ENCODE assay signal across 15 cellular contexts in the genomic region with DNA sequence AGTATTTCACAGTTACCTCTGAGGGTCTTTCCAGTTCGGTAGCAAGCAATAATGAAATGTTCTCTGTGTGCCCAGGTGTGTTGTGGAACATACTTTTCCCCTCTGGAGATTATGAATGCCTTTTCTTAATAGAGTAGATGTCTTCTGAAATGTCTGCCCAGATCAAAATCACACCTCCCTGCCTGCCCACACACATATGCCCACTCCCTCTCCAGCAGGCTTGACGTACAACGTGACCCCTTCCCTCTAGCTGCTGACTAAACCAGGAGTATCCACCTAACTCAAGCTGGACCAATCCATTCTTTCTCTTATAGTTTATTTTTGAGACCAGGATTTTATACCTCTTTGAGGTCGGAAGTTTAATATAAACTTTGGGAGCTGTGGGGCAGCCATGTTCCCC.
"Had no signal": no experiment of that assay in that cellular context is flagged by ENCODE, and none has a peak within 500 bp of the region (broad histone marks: within the 10 kb centered on the region; RNA-seq: fewer than 3 reads in every experiment).

No MANE protein-coding gene starts in this region.

- H3K27me3 ChIP-seq: ascending aorta, dorsolateral prefrontal cortex, neutrophil, tibial nerve had no signal

- H3K4me3 ChIP-seq: ascending aorta, lung, skin epidermis, tibial nerve had no signal

- H3K27me3 Mint-ChIP-seq: activated T-helper 17 cell treated with anti-CD3 and anti-CD28 coated beads, Interleukin-2, amount 50 U/mL, for 72 hours had no signal

- H3K36me3 ChIP-seq: ascending aorta, neutrophil, tibial nerve had no signal

- DNase-seq: activated CD4-positive, alpha-beta T cell treated with anti-CD3 and anti-CD28 coated beads, Interleukin-2, amount 50 U/mL, for 48 hours; activated naive CD4-positive, alpha-beta T cell treated with anti-CD3 and anti-CD28 coated beads for 36 hours; dorsolateral prefrontal cortex; endodermal cell; naive thymus-derived CD4-positive, alpha-beta T cell; stimulated activated CD4-positive, alpha-beta T cell treated with anti-CD3 and anti-CD28 coated beads, Interleukin-4, amount 100 ng/mL, for 24 hours; stimulated activated naive CD4-positive, alpha-beta T cell; T-helper 17 cell; WERI-Rb-1 had no signal

- H3K4me3 Mint-ChIP-seq: activated naive CD4-positive, alpha-beta T cell treated with anti-CD3 and anti-CD28 coated beads for 36 hours; activated T-helper 17 cell treated with anti-CD3 and anti-CD28 coated beads, Interleukin-2, amount 50 U/mL, for 72 hours; endodermal cell; naive thymus-derived CD4-positive, alpha-beta T cell; T-helper 17 cell had no signal

- H3K27ac Mint-ChIP-seq: activated naive CD4-positive, alpha-beta T cell treated with anti-CD3 and anti-CD28 coated beads for 36 hours; activated T-helper 17 cell treated with anti-CD3 and anti-CD28 coated beads, Interleukin-2, amount 50 U/mL, for 72 hours; endodermal cell; naive thymus-derived CD4-positive, alpha-beta T cell; T-helper 17 cell had no signal

- ATAC-seq: activated T-helper 17 cell treated with anti-CD3 and anti-CD28 coated beads, Interleukin-2, amount 50 U/mL, for 72 hours; naive thymus-derived CD4-positive, alpha-beta T cell; T-helper 17 cell had no signal

- H3K4me1 Mint-ChIP-seq: activated T-helper 17 cell treated with anti-CD3 and anti-CD28 coated beads, Interleukin-2, amount 50 U/mL, for 72 hours; endodermal cell; T-helper 17 cell had no signal

- H3K9me3 ChIP-seq: ascending aorta, neutrophil, tibial nerve had no signal

- H3K27ac ChIP-seq: ascending aorta, neutrophil, tibial nerve, WERI-Rb-1 had no signal
